In the genomic region with DNA sequence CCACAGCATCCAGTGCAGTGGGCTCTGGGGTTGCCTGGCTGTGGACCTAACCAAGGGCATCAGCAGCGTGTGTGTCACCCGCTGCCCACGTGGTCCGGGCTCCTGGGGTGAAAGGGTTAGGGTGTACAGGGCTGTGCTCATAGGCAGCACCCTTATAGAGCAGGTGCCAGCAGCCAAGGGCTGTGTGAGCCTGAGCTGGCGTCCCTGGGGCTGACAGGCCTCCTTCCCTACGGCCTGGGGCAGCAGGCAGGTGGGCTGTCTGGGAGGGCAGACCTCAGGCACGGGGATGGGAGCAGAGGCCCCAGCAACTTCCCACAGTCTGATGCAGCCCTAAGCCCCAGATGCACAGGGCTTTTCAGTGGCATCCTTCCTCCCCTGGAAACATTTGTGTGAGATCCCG, we compare ENCODE assay signal across 20 cellular contexts. TPM values are rescaled to one million over a fixed set of nuclear protein-coding genes. Genes with fewer than 3 reads are reported as not detected.
"Had no signal": no experiment of that assay in that cellular context is flagged by ENCODE, and none has a peak within 500 bp of the region (broad histone marks: within the 10 kb centered on the region; RNA-seq: fewer than 3 reads in every experiment).

No MANE protein-coding gene starts in this region.

- H3K4me1 Mint-ChIP-seq: nephron had no signal

- H3K4me1 ChIP-seq: colonic mucosa, suprapubic skin had no signal

- H3K36me3 ChIP-seq: cardiac muscle cell, colonic mucosa, suprapubic skin, WERI-Rb-1 had no signal

- H3K9me3 Mint-ChIP-seq: type B pancreatic cell had no signal

- H3K27me3 Mint-ChIP-seq: activated CD4-positive, alpha-beta T cell treated with anti-CD3 and anti-CD28 coated beads for 36 hours; activated CD8-positive, alpha-beta memory T cell treated with anti-CD3 and anti-CD28 coated beads, Interleukin-2, amount 10 ng/mL, durations not matched to agents 7 days and 5 days; memory B cell had no signal

- H3K9me3 ChIP-seq: colonic mucosa, psoas muscle, suprapubic skin had no signal

- ATAC-seq: activated CD4-positive, alpha-beta T cell treated with anti-CD3 and anti-CD28 coated beads for 36 hours; activated CD8-positive, alpha-beta memory T cell treated with anti-CD3 and anti-CD28 coated beads, Interleukin-2, amount 10 ng/mL, durations not matched to agents 7 days and 5 days; left lung; psoas muscle; sciatic nerve had no signal

- H3K27ac ChIP-seq: cardiac muscle cell, colonic mucosa, left lung, psoas muscle, suprapubic skin, WERI-Rb-1 had no signal

- H3K36me3 Mint-ChIP-seq: type B pancreatic cell had no signal

- H3K4me3 ChIP-seq: cardiac muscle cell, colonic mucosa, left lung, psoas muscle, spleen, suprapubic skin had no signal

- DNase-seq: activated CD4-positive, alpha-beta T cell treated with anti-CD3 and anti-CD28 coated beads for 36 hours; activated CD8-positive, alpha-beta memory T cell treated with anti-CD3 and anti-CD28 coated beads, Interleukin-2, amount 10 ng/mL, durations not matched to agents 7 days and 5 days; activated T-cell treated with anti-CD3 and anti-CD28 coated beads, Interleukin-2, amount 50 U/mL, for 48 hours; colonic mucosa; effector CD4-positive, alpha-beta T cell; foreskin melanocyte; islet precursor cell; psoas muscle; spleen; stimulated activated CD4-positive, alpha-beta T cell treated with anti-CD3 and anti-CD28 coated beads, Interleukin-1b, Interleukin-23, amount 100 ng/mL, for 48 hours; stimulated activated naive CD4-positive, alpha-beta T cell; WERI-Rb-1 had no signal

- H3K4me3 Mint-ChIP-seq: activated CD4-positive, alpha-beta T cell treated with anti-CD3 and anti-CD28 coated beads for 36 hours; activated CD8-positive, alpha-beta memory T cell treated with anti-CD3 and anti-CD28 coated beads, Interleukin-2, amount 10 ng/mL, durations not matched to agents 7 days and 5 days; nephron; type B pancreatic cell had no signal

- H3K27ac Mint-ChIP-seq: memory B cell, nephron, type B pancreatic cell had no signal

- H3K27me3 ChIP-seq: colonic mucosa had no signal

RNA-seq across cellular contexts. Expression of a gene that starts 13.9 kb away (rescaled TPM):
- total RNA-seq: osteoblast had no signal

RNA-seq across cellular contexts. Expression of a gene that starts 48.4 kb away (rescaled TPM):
- total RNA-seq: activated CD8-positive, alpha-beta memory T cell treated with anti-CD3 and anti-CD28 coated beads, Interleukin-2, amount 10 ng/mL, durations not matched to agents 7 days and 5 days had no signal

RNA-seq across cellular contexts. Expression of a gene that starts 51.0 kb away (rescaled TPM):
- total RNA-seq: activated CD4-positive, alpha-beta T cell treated with anti-CD3 and anti-CD28 coated beads for 36 hours; activated CD8-positive, alpha-beta memory T cell treated with anti-CD3 and anti-CD28 coated beads, Interleukin-2, amount 10 ng/mL, durations not matched to agents 7 days and 5 days; cardiac muscle cell; osteoblast; suprapubic skin had no signal
- polyA plus RNA-seq: cardiac muscle cell had no signal
